In genomic region chr19:23525265-23525862, GRCh38 we compare ENCODE assay signal across 1 cellular context.
A peak's percentile ranks its signal among the peaks of the same experiment; 100 is the strongest.
TF ChIP-seq lines count a peak whose summit lies in the region.

No MANE protein-coding gene starts in this region.

TF ChIP-seq in HepG2, 621 proteins besides CTCF, POLR2A, EP300 and RAD21:
- TF ChIP-seq, protein P1, sequence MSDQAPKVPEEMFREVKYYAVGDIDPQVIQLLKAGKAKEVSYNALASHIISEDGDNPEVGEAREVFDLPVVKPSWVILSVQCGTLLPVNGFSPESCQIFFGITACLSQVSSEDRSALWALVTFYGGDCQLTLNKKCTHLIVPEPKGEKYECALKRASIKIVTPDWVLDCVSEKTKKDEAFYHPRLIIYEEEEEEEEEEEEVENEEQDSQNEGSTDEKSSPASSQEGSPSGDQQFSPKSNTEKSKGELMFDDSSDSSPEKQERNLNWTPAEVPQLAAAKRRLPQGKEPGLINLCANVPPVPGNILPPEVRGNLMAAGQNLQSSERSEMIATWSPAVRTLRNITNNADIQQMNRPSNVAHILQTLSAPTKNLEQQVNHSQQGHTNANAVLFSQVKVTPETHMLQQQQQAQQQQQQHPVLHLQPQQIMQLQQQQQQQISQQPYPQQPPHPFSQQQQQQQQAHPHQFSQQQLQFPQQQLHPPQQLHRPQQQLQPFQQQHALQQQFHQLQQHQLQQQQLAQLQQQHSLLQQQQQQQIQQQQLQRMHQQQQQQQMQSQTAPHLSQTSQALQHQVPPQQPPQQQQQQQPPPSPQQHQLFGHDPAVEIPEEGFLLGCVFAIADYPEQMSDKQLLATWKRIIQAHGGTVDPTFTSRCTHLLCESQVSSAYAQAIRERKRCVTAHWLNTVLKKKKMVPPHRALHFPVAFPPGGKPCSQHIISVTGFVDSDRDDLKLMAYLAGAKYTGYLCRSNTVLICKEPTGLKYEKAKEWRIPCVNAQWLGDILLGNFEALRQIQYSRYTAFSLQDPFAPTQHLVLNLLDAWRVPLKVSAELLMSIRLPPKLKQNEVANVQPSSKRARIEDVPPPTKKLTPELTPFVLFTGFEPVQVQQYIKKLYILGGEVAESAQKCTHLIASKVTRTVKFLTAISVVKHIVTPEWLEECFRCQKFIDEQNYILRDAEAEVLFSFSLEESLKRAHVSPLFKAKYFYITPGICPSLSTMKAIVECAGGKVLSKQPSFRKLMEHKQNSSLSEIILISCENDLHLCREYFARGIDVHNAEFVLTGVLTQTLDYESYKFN (CRISPR knock-in tag; conservative IDR thresholded peaks at IDR 0.05), result 0 out of 2 replicates have a peak, but pooled peaks have one; percentile 16
- TF ChIP-seq ARNT2 (CRISPR knock-in tag; IDR thresholded peaks at IDR 0.05; ENCODE audit: low read depth), result no peak
- peak; percentile 16; the same call in 1 of the 2 replicates for TF ChIP-seq SOX5 (CRISPR knock-in tag; IDR thresholded peaks at IDR 0.05; ENCODE audit: borderline replicate concordance)
- TF ChIP-seq HNF4A (CRISPR knock-in tag; IDR thresholded peaks at IDR 0.05), result peak; percentile 26; the same call in 1 of the 2 replicates
- no peak for TF ChIP-seq FOXA1 (IDR thresholded peaks at IDR 0.05)
- TF ChIP-seq FOXA1 (CRISPR knock-in tag; IDR thresholded peaks at IDR 0.05), result peak; percentile 41; the same call in 1 of the 2 replicates
- TF ChIP-seq SOX13 (IDR thresholded peaks at IDR 0.05), result no peak
- TF ChIP-seq SOX13 (CRISPR knock-in tag; conservative IDR thresholded peaks at IDR 0.05 in 1 of 2, IDR thresholded peaks at IDR 0.05 in 1 of 2), result peak in 1 of 2 experiments; percentile 42; a peak in 2 of 4 replicates
